ENCODE assay signal across 19 cellular contexts in the genomic region with DNA sequence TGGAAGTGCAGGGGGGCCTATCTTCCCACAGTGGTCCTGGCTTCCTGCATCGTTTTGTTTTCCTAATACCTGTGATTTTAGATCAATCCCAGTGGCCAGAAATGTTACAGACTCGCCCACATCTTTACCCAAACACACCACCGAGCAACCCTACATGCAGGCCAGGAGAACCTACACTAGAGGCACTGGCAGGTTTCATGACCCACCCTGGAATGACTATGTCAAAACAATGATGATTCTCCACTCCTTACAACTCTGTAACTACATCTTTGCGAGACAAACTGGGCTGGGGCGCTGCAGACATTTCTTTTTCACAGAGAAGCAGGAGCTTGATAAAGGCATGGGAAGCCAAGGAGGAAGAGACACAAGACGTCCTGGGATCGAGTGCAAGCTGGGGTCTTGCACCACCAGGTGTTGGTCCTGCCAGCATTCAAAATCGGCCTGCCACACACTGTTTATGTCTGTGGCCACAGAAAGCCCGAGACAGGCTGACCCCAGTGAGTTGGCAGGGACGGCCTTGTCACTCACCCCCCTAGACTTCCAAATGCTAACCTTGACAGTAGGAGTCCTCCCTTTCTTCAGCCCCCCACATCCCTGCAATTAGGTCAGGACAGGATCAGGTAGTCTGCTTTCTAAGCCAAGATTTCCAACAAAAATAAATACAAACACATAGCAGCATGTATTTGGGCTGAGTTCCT. TPM values are rescaled to one million over a fixed set of nuclear protein-coding genes. Genes with fewer than 3 reads are reported as not detected.
DNase-seq lines count a peak whose midpoint lies in the region; ATAC-seq, FAIRE-seq and TF ChIP-seq lines count a peak whose summit lies in the region.
"Had no signal": no experiment of that assay in that cellular context is flagged by ENCODE, and none has a peak within 500 bp of the region (broad histone marks: within the 10 kb centered on the region; RNA-seq: fewer than 3 reads in every experiment).

No MANE protein-coding gene starts in this region.

- H3K4me3 ChIP-seq in left ventricle myocardium inferior (no peak overlapping the region), thyroid gland (replicated peaks in 1 of 3) (no peak overlapping the region), WERI-Rb-1 (ENCODE audit: low read depth, low read length) (no peak overlapping the region)
- H3K4me3 ChIP-seq: body of pancreas had no signal

- FAIRE-seq in D721Med (lab: Jason Lieb, UNC), result no peak

- WGBS in thyroid gland, 2 donors, result 68 to 72% methylated on average over 8 to 10 of the region's 10 CpGs

- H3K4me1 ChIP-seq in left ventricle myocardium inferior (peaks cover 77% of the 10 kb centered on the region), thyroid gland (peaks cover 40 to 52% of the 10 kb centered on the region in 2 donors)
- H3K4me1 ChIP-seq: Caco-2 had no signal

- intact Hi-C loops in natural killer cell (cut with micrococcal nuclease) (no loop called here), left ventricle myocardium inferior (cut with micrococcal nuclease) (no loop called here), thyroid gland (cut with DNase I) (no loop called here)

- H3K27ac ChIP-seq in left ventricle myocardium inferior (replicated peaks) (peak overlapping the region; percentile 73), thyroid gland (peak overlapping the region; percentile 46 to 62 (median 60)), WERI-Rb-1 (no peak overlapping the region)
- H3K27ac ChIP-seq: body of pancreas had no signal

- TF ChIP-seq CTCF in natural killer cell (IDR thresholded peaks at IDR 0.05) (no peak), left ventricle myocardium inferior (IDR thresholded peaks at IDR 0.05; ENCODE audit: borderline replicate concordance) (no peak), thyroid gland (IDR thresholded peaks at IDR 0.05) (peak in 1 of 6 experiments; percentile 1), D721Med (IDR thresholded peaks at IDR 0.05; ENCODE audit: insufficient read depth, missing control alignments) (no peak), WERI-Rb-1 (IDR thresholded peaks at IDR 0.05; ENCODE audit: low read depth, low read length) (no peak)

- H3K27ac Mint-ChIP-seq in natural killer cell treated with Interleukin-12 subunit alpha and Interleukin-12 subunit beta and Interleukin-15 and Interleukin-18, amount 100 ng/mL, for 72 hours, result peak overlapping the region in 1 of 2 donors; percentile 47
- H3K27ac Mint-ChIP-seq in natural killer cell, result peak overlapping the region in 1 of 2 donors; percentile 8
- peak overlapping the region; percentile 83 for H3K27ac Mint-ChIP-seq in T-helper 17 cell
- H3K27ac Mint-ChIP-seq: activated naive CD4-positive, alpha-beta T cell treated with anti-CD3 and anti-CD28 coated beads for 36 hours; T-helper 2 cell treated with Interferon-gamma antibody and Interleukin-4, amounts not matched to agents 5 μg/mL and 100 μg/mL, for 36 hours had no signal

- peak; percentile 1 for DNase-seq in natural killer cell treated with Interleukin-12 subunit alpha and Interleukin-12 subunit beta and Interleukin-15 and Interleukin-18, amount 100 ng/mL, for 72 hours (ENCODE audit: low spot score)
- DNase-seq in natural killer cell, result no peak
- DNase-seq in T-helper 17 cell, result no peak
- DNase-seq in left ventricle myocardium inferior, result no peak
- no peak for DNase-seq in thyroid gland
- DNase-seq in D721Med (ENCODE audit: insufficient read length, low spot score), result no peak
- DNase-seq in WERI-Rb-1, result no peak
- no peak for DNase-seq in stimulated activated CD4-positive, alpha-beta T cell treated with anti-CD3 and anti-CD28 coated beads, Interleukin-15, amount 100 ng/mL, for 24 hours
- DNase-seq: ACHN; activated naive CD4-positive, alpha-beta T cell treated with anti-CD3 and anti-CD28 coated beads for 36 hours; body of pancreas; Caco-2; effector CD4-positive, alpha-beta T cell; GOT3; NCI-H226 had no signal

- H3K36me3 Mint-ChIP-seq in natural killer cell treated with Interleukin-12 subunit alpha and Interleukin-12 subunit beta and Interleukin-15 and Interleukin-18, amount 100 ng/mL, for 72 hours, result no peaks in the 10 kb centered on the region
- H3K36me3 Mint-ChIP-seq in natural killer cell (no peaks in the 10 kb centered on the region), T-helper 17 cell (ENCODE audit: low read depth) (peaks cover 4% of the 10 kb centered on the region)

- no peaks in the 10 kb centered on the region for H3K27me3 Mint-ChIP-seq in natural killer cell treated with Interleukin-12 subunit alpha and Interleukin-12 subunit beta and Interleukin-15 and Interleukin-18, amount 100 ng/mL, for 72 hours
- H3K27me3 Mint-ChIP-seq in natural killer cell (ENCODE audit: low read depth in 2 of 2) (no peaks in the 10 kb centered on the region), T-helper 17 cell (no peaks in the 10 kb centered on the region)

- H3K4me1 Mint-ChIP-seq in natural killer cell treated with Interleukin-12 subunit alpha and Interleukin-12 subunit beta and Interleukin-15 and Interleukin-18, amount 100 ng/mL, for 72 hours (ENCODE audit: low read depth in 2 of 2), result peaks cover 18 to 39% of the 10 kb centered on the region in 2 donors
- peaks cover 39 to 41% of the 10 kb centered on the region in 2 donors for H3K4me1 Mint-ChIP-seq in natural killer cell
- H3K4me1 Mint-ChIP-seq in T-helper 17 cell, result peaks cover 29% of the 10 kb centered on the region

- TF ChIP-seq POLR2A in thyroid gland (IDR thresholded peaks at IDR 0.05), result no peak

- H3K4me3 Mint-ChIP-seq in natural killer cell treated with Interleukin-12 subunit alpha and Interleukin-12 subunit beta and Interleukin-15 and Interleukin-18, amount 100 ng/mL, for 72 hours, result no peak overlapping the region
- H3K4me3 Mint-ChIP-seq in natural killer cell, result no peak overlapping the region
- H3K4me3 Mint-ChIP-seq in T-helper 17 cell, result no peak overlapping the region
- H3K4me3 Mint-ChIP-seq: activated naive CD4-positive, alpha-beta T cell treated with anti-CD3 and anti-CD28 coated beads for 36 hours; T-helper 2 cell treated with Interferon-gamma antibody and Interleukin-4, amounts not matched to agents 5 μg/mL and 100 μg/mL, for 36 hours had no signal

- H3K9me3 ChIP-seq in T-helper 17 cell (ENCODE audit: control insufficient read depth, low read length, poor library complexity, severe bottlenecking), result no peaks in the 10 kb centered on the region
- no peaks in the 10 kb centered on the region for H3K9me3 ChIP-seq in left ventricle myocardium inferior (replicated peaks)
- no peaks in the 10 kb centered on the region for H3K9me3 ChIP-seq in thyroid gland
- H3K9me3 ChIP-seq in WERI-Rb-1 (ENCODE audit: severe bottlenecking), result no peaks in the 10 kb centered on the region
- H3K9me3 ChIP-seq: body of pancreas, Caco-2 had no signal

- H3K36me3 ChIP-seq in left ventricle myocardium inferior (no peaks in the 10 kb centered on the region), thyroid gland (no peaks in the 10 kb centered on the region), WERI-Rb-1 (peaks cover 22% of the 10 kb centered on the region)

- no peaks in the 10 kb centered on the region for H3K9me3 Mint-ChIP-seq in natural killer cell treated with Interleukin-12 subunit alpha and Interleukin-12 subunit beta and Interleukin-15 and Interleukin-18, amount 100 ng/mL, for 72 hours
- H3K9me3 Mint-ChIP-seq in natural killer cell, result no peaks in the 10 kb centered on the region
- H3K9me3 Mint-ChIP-seq: activated naive CD4-positive, alpha-beta T cell treated with anti-CD3 and anti-CD28 coated beads for 36 hours; T-helper 2 cell treated with Interferon-gamma antibody and Interleukin-4, amounts not matched to agents 5 μg/mL and 100 μg/mL, for 36 hours had no signal

- no peaks in the 10 kb centered on the region for H3K27me3 ChIP-seq in left ventricle myocardium inferior (ENCODE audit: low read depth)
- H3K27me3 ChIP-seq in thyroid gland, result no peaks in the 10 kb centered on the region
- no peaks in the 10 kb centered on the region for H3K27me3 ChIP-seq in WERI-Rb-1 (ENCODE audit: insufficient read depth, low read depth, severe bottlenecking)
- H3K27me3 ChIP-seq: body of pancreas had no signal

- ATAC-seq in natural killer cell treated with Interleukin-12 subunit alpha and Interleukin-12 subunit beta and Interleukin-15 and Interleukin-18, amount 100 ng/mL, for 72 hours, result no peak
- no peak for ATAC-seq in natural killer cell
- no peak for ATAC-seq in T-helper 17 cell
- ATAC-seq: body of pancreas had no signal

RNA-seq across cellular contexts. Expression of a gene that starts 32.4 kb away (rescaled TPM):
- 10 to 100 TPM; 46.7 to 66.9 TPM for total RNA-seq in natural killer cell treated with Interleukin-12 subunit alpha and Interleukin-12 subunit beta and Interleukin-15 and Interleukin-18, amount 100 ng/mL, for 72 hours
- total RNA-seq in natural killer cell (10 to 100 TPM; 34.9 to 40.2 (median 37.7) TPM), T-helper 17 cell (10 to 100 TPM; 29.1 to 38.9 TPM), left ventricle myocardium inferior (35.7 TPM), thyroid gland (10 to 100 TPM; 26.3 to 47.9 (median 37.3) TPM)

RNA-seq across cellular contexts. Expression of a gene that starts 36.1 kb away (rescaled TPM):
- total RNA-seq in natural killer cell treated with Interleukin-12 subunit alpha and Interleukin-12 subunit beta and Interleukin-15 and Interleukin-18, amount 100 ng/mL, for 72 hours, result 10 to 100 TPM; 13.9 to 14.5 TPM
- total RNA-seq in natural killer cell, result 1 to 10 TPM; 7.6 to 9.2 (median 8.3) TPM
- 1 to 10 TPM; 2.4 to 6.0 TPM for total RNA-seq in T-helper 17 cell
- total RNA-seq in left ventricle myocardium inferior, result 2.3 TPM
- total RNA-seq in thyroid gland, result 10 to 100 TPM in 3 of 4 donors, 1 to 10 TPM in 1; 8.5 to 24.5 (median 13.8) TPM

RNA-seq across cellular contexts. Expression of a gene that starts 46.9 kb away (rescaled TPM):
- under 1 TPM in 1 of 2 donors, not detected in 1; 0.78 TPM for total RNA-seq in natural killer cell treated with Interleukin-12 subunit alpha and Interleukin-12 subunit beta and Interleukin-15 and Interleukin-18, amount 100 ng/mL, for 72 hours
- total RNA-seq in natural killer cell (under 1 TPM in 2 of 3 donors, not detected in 1; 0.28 to 0.50 TPM), T-helper 17 cell (not detected), left ventricle myocardium inferior (not detected), thyroid gland (under 1 TPM in 1 of 4 donors, not detected in 3; 0.81 TPM)
- total RNA-seq: activated naive CD4-positive, alpha-beta T cell treated with anti-CD3 and anti-CD28 coated beads for 36 hours; body of pancreas; Caco-2; G401; left lobe of liver; subcutaneous adipose tissue had no signal
